Comparison of ENCODE assay signal across 1 cellular context in genomic region chr1:45521413-45522323, GRCh38.
TF ChIP-seq lines count a peak whose summit lies in the region.

PRDX1 (minus strand) TSS chr1:45521884; CDS start chr1:45519043, 2,841 bp downstream.

TF ChIP-seq in IMR-90, 13 proteins besides CTCF, POLR2A, EP300 and RAD21 (continued from another document):
- TF ChIP-seq MXI1 (IDR thresholded peaks at IDR 0.05; ENCODE audit: borderline replicate concordance, low read depth, low read length) = 0 out of 2 replicates have a peak, but pooled peaks have one; percentile 17
- peak; percentile 100 for TF ChIP-seq MAZ (IDR thresholded peaks at IDR 0.05; ENCODE audit: borderline replicate concordance, low read depth, low read length)
- no peak for TF ChIP-seq SMC3 (IDR thresholded peaks at IDR 0.05; ENCODE audit: low read depth, low read length)
- TF ChIP-seq RCOR1 (IDR thresholded peaks at IDR 0.05; ENCODE audit: insufficient replicate concordance, low read length) = no peak
- TF ChIP-seq MAFK (IDR thresholded peaks at IDR 0.05; ENCODE audit: low read depth, low read length) = peak; percentile 79
- TF ChIP-seq FOS (IDR thresholded peaks at IDR 0.05; ENCODE audit: low read depth, low read length) = no peak
